In the genomic region with DNA sequence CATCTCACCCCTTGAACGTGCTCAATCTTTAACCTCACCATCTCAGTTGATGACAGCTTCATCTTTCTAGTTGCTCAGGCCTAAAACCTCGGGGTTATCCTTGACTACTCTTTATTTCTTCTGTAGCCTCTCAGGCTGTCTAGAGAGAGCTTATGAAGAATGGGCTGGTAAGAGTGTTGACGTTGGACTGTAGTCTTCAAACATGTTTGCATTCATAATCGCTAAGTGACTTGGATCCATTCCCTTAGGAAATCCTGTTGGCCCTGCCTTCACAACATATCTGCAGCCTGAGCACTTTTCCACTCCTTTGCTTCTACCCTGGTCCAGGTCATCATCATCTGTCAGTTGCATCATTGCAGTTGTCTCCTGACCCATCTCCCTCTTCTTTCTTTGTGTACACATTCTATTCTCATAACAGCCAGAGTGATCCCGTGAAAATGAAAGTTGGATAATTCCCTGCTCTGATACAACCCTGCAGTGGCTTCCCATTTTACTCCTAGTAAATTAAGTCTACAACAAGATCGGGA, we compare ENCODE assay signal across 2 cellular contexts.
TF ChIP-seq lines count a peak whose summit lies in the region.

No MANE protein-coding gene starts in this region.

TF ChIP-seq in HepG2, 621 proteins besides CTCF, POLR2A, EP300 and RAD21 (continued from another document):
- no peak for TF ChIP-seq ZNF83 (CRISPR knock-in tag; IDR thresholded peaks at IDR 0.05; ENCODE audit: borderline replicate concordance)
- no peak for TF ChIP-seq RCOR2 (CRISPR knock-in tag; IDR thresholded peaks at IDR 0.05)
- TF ChIP-seq POGZ (CRISPR knock-in tag; IDR thresholded peaks at IDR 0.05) = no peak
- TF ChIP-seq, protein P1, sequence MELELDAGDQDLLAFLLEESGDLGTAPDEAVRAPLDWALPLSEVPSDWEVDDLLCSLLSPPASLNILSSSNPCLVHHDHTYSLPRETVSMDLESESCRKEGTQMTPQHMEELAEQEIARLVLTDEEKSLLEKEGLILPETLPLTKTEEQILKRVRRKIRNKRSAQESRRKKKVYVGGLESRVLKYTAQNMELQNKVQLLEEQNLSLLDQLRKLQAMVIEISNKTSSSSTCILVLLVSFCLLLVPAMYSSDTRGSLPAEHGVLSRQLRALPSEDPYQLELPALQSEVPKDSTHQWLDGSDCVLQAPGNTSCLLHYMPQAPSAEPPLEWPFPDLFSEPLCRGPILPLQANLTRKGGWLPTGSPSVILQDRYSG (CRISPR knock-in tag; IDR thresholded peaks at IDR 0.05) = no peak
- TF ChIP-seq GABPB1 (CRISPR knock-in tag; IDR thresholded peaks at IDR 0.05) = no peak
- TF ChIP-seq NFIC (IDR thresholded peaks at IDR 0.05; ENCODE audit: low read length) = no peak
- TF ChIP-seq, protein P2, sequence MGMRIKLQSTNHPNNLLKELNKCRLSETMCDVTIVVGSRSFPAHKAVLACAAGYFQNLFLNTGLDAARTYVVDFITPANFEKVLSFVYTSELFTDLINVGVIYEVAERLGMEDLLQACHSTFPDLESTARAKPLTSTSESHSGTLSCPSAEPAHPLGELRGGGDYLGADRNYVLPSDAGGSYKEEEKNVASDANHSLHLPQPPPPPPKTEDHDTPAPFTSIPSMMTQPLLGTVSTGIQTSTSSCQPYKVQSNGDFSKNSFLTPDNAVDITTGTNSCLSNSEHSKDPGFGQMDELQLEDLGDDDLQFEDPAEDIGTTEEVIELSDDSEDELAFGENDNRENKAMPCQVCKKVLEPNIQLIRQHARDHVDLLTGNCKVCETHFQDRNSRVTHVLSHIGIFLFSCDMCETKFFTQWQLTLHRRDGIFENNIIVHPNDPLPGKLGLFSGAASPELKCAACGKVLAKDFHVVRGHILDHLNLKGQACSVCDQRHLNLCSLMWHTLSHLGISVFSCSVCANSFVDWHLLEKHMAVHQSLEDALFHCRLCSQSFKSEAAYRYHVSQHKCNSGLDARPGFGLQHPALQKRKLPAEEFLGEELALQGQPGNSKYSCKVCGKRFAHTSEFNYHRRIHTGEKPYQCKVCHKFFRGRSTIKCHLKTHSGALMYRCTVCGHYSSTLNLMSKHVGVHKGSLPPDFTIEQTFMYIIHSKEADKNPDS (CRISPR knock-in tag; IDR thresholded peaks at IDR 0.05) = no peak
- no peak for TF ChIP-seq ZNF460 (CRISPR knock-in tag; IDR thresholded peaks at IDR 0.05; ENCODE audit: borderline replicate concordance)
- TF ChIP-seq CEBPG (CRISPR knock-in tag; IDR thresholded peaks at IDR 0.05) = no peak
- no peak for TF ChIP-seq ZFP36L1 (CRISPR knock-in tag; IDR thresholded peaks at IDR 0.05)
- TF ChIP-seq, protein P3, sequence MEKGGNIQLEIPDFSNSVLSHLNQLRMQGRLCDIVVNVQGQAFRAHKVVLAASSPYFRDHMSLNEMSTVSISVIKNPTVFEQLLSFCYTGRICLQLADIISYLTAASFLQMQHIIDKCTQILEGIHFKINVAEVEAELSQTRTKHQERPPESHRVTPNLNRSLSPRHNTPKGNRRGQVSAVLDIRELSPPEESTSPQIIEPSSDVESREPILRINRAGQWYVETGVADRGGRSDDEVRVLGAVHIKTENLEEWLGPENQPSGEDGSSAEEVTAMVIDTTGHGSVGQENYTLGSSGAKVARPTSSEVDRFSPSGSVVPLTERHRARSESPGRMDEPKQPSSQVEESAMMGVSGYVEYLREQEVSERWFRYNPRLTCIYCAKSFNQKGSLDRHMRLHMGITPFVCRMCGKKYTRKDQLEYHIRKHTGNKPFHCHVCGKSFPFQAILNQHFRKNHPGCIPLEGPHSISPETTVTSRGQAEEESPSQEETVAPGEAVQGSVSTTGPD (CRISPR knock-in tag; IDR thresholded peaks at IDR 0.05) = no peak
- TF ChIP-seq ZNF556 (CRISPR knock-in tag; IDR thresholded peaks at IDR 0.05; ENCODE audit: borderline replicate concordance) = no peak

TF ChIP-seq in WTC11, 78 proteins besides CTCF, POLR2A, EP300 and RAD21 (continued from another document):
- TF ChIP-seq, protein P4, sequence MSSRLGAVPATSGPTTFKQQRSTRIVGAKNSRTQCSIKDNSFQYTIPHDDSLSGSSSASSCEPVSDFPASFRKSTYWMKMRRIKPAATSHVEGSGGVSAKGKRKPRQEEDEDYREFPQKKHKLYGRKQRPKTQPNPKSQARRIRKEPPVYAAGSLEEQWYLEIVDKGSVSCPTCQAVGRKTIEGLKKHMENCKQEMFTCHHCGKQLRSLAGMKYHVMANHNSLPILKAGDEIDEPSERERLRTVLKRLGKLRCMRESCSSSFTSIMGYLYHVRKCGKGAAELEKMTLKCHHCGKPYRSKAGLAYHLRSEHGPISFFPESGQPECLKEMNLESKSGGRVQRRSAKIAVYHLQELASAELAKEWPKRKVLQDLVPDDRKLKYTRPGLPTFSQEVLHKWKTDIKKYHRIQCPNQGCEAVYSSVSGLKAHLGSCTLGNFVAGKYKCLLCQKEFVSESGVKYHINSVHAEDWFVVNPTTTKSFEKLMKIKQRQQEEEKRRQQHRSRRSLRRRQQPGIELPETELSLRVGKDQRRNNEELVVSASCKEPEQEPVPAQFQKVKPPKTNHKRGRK (CRISPR knock-in tag; IDR thresholded peaks at IDR 0.05; ENCODE audit: borderline replicate concordance) = no peak
- TF ChIP-seq ESRRA (CRISPR knock-in tag; IDR thresholded peaks at IDR 0.05; ENCODE audit: borderline replicate concordance) = no peak
- no peak for TF ChIP-seq CREM (CRISPR knock-in tag; IDR thresholded peaks at IDR 0.05)
- no peak for TF ChIP-seq ZNF138 (CRISPR knock-in tag; conservative IDR thresholded peaks at IDR 0.05)
